In genomic region chr2:91895091-91895490, GRCh38 we compare ENCODE assay signal across 8 cellular contexts.
DNase-seq lines count a peak whose midpoint lies in the region; TF ChIP-seq lines count a peak whose summit lies in the region.
"Not testable (repeated sequence)": the region's sequence is repeated elsewhere in the genome, so short reads cannot be mapped to it uniquely, and the experiment has no call there.

No MANE protein-coding gene starts in this region.

- H3K27me3 ChIP-seq in kidney epithelial cell (ENCODE audit: control insufficient read depth, insufficient read depth, low read length): not testable (repeated sequence)

- POLR2A ChIA-PET in GM10248 (lab: Yijun Ruan, JAX); OCI-LY7 (lab: Charles Lee): not testable (repeated sequence)

- H3K4me1 ChIP-seq in OCI-LY7 (ENCODE audit: insufficient read depth, low read length, poor library complexity, severe bottlenecking): not testable (repeated sequence)

- H4K20me1 ChIP-seq in OCI-LY7 (ENCODE audit: insufficient read depth, low read length): not testable (repeated sequence)

- H2AFZ ChIP-seq in OCI-LY7 (ENCODE audit: low read length): not testable (repeated sequence)

- BruUV-seq in OCI-LY7 (replicated peaks; lab: Mats Ljungman, UMichigan): not testable (repeated sequence)

- H3K27ac ChIP-seq in OCI-LY7 (ENCODE audit: low read depth, low read length, poor library complexity, severe bottlenecking): not testable (repeated sequence)

- not testable (repeated sequence) for H3K9me2 ChIP-seq in OCI-LY7 (ENCODE audit: insufficient read depth, low read length)

- not testable (repeated sequence) for H3K9me3 ChIP-seq in OCI-LY7 (ENCODE audit: low read length)

- TF ChIP-seq CTCF in AG09319 (IDR thresholded peaks at IDR 0.05; ENCODE audit: low read depth, low read length): peak; percentile 14
- TF ChIP-seq CTCF in GM10248 (IDR thresholded peaks at IDR 0.05; ENCODE audit: control extremely low read depth, extremely low read depth, low read depth, missing control alignments): peak; percentile 16
- peak; percentile 50 for TF ChIP-seq CTCF in OCI-LY7 (conservative IDR thresholded peaks at IDR 0.05; ENCODE audit: low read length)
- TF ChIP-seq CTCF in astrocyte of the cerebellum (IDR thresholded peaks at IDR 0.05; ENCODE audit: low read depth, low read length, missing control alignments): peak; percentile 28
- peak; percentile 54 for TF ChIP-seq CTCF in epithelial cell of proximal tubule (conservative IDR thresholded peaks at IDR 0.05; ENCODE audit: low read depth, low read length)
- peak; percentile 22 for TF ChIP-seq CTCF in kidney epithelial cell (IDR thresholded peaks at IDR 0.05; ENCODE audit: insufficient read depth, low read length, poor library complexity, severe bottlenecking)

- CTCF ChIA-PET in GM10248 (lab: Yijun Ruan, JAX); OCI-LY7 (lab: Charles Lee; ENCODE audit: unreplicated experiment): not testable (repeated sequence)

- not testable (repeated sequence) for H3K4me2 ChIP-seq in OCI-LY7 (ENCODE audit: low read length)

- H3K36me3 ChIP-seq in OCI-LY7 (ENCODE audit: insufficient read depth, low read length); kidney epithelial cell (ENCODE audit: control insufficient read depth, insufficient read depth, low read length): not testable (repeated sequence)

- in situ Hi-C loops in astrocyte of the cerebellum (cut with HindIII; ENCODE audit: low sequenced_read_pairs): not testable (repeated sequence)

- not testable (repeated sequence) for H3K79me2 ChIP-seq in OCI-LY7 (ENCODE audit: insufficient read depth, low read depth, low read length)

- intact Hi-C loops in OCI-LY7 (cut with micrococcal nuclease; ENCODE audit: unreplicated experiment): not testable (repeated sequence)

- H3K4me3 ChIP-seq in OCI-LY7 (ENCODE audit: low read depth, low read length, poor library complexity, severe bottlenecking); astrocyte of the cerebellum (ENCODE audit: low read depth, low read length); epithelial cell of proximal tubule (ENCODE audit: low read depth, low read length); kidney epithelial cell (ENCODE audit: low read depth, low read length): not testable (repeated sequence)

- not testable (repeated sequence) for DNase-seq in AG09319 (ENCODE audit: extremely low read depth, low read depth); GM10248 (ENCODE audit: extremely low spot score); OCI-LY7 (ENCODE audit: low spot score); astrocyte of the cerebellum (ENCODE audit: low read depth); epithelial cell of proximal tubule (ENCODE audit: low read depth); kidney epithelial cell (ENCODE audit: low read depth)
- DNase-seq in HT-29 (ENCODE audit: low spot score) (peak; percentile 1), renal cortical epithelial cell (ENCODE audit: low read depth) (peak; percentile 0)
